Comparison of ENCODE assay signal across 8 cellular contexts in the genomic region with DNA sequence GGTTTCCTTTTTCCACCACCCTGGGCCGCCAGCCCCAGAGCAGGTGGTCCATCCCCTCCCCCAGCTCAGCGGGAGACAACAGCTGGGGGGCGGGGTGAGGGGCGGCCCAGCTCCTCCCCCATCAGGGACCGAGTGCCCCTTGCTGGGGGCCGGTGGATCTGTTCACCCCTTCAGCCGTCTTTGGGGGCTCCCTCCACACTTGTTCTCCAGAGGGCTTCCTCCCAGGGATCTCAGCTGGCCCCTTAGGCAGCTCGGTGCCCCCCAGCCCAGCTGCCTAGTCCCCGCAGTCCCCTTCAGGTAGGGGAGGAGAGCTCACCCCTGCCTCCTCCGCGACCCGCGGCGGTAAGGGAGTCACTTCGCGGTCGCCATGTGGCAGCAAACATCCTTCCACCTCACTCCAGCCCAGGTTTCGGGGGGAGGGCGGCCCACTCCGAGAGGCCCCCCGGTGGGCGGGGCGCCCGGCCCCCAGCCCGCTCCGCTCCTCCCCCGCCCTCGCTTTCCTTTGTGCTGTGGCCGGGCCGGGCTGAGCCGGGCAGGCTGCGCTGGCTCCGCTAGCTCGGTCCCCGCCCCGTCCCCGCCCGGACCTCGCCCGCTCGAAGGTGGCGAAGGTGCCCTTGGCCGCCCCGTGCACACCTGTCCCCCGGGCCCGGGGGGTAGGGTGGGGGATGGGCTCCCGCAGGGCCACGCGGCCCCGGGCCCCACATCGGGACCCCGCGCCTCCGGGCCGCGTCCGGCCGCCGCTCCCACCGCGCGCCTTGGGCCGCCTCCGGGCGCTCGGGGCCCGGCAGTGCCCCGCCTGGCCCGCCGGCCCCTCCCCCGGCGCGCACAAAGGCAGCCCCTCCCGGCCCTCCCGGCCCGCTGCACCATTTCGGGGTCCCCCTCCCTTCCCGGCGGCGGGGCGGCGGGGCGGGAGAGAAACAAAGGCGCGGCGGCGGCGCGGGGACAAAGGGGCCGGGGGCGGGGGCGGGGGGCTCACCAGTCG. TPM values are rescaled to one million over a fixed set of nuclear protein-coding genes. Genes with fewer than 3 reads are reported as not detected.
DNase-seq lines count a peak whose midpoint lies in the region; ATAC-seq and TF ChIP-seq lines count a peak whose summit lies in the region.

No MANE protein-coding gene starts in this region.

- peak; percentile 85 for DNase-seq in 8988T
- no peak for DNase-seq in LNCaP clone FGC (ENCODE audit: low read depth)
- peak; percentile 43 to 58 for DNase-seq in activated CD8-positive, alpha-beta memory T cell treated with anti-CD3 and anti-CD28 coated beads for 4 hours (ENCODE audit: low read depth in 2 of 2)
- DNase-seq in GF-D8 (lab: John Stamatoyannopoulos, UW) = no peak
- no peak for DNase-seq in SW480 (ENCODE audit: low spot score)

- peaks cover 9 to 21% of the 10 kb centered on the region in 2 donors for H3K4me1 ChIP-seq in esophagus (ENCODE audit: control insufficient read depth in 2 of 2, insufficient read depth in 2 of 2, low read length in 1 of 2)
- H3K4me1 ChIP-seq in neuron (ENCODE audit: insufficient read depth, low read length) = peaks cover 55% of the 10 kb centered on the region

- no peak for TF ChIP-seq CTCF in LNCaP clone FGC (IDR thresholded peaks at IDR 0.05; ENCODE audit: control insufficient read depth, extremely low read depth, insufficient read depth)

- peak overlapping the region; percentile 43 to 72 for H3K27ac ChIP-seq in esophagus (ENCODE audit: low read depth in 2 of 2, low read length in 1 of 2)

- H2AFZ ChIP-seq in neuron (ENCODE audit: low read depth, low read length) = no peak overlapping the region

- ATAC-seq in GM18907 (IDR thresholded peaks at IDR 0.05; ENCODE audit: unreplicated experiment) = peak; percentile 43

- H3K4me3 ChIP-seq in LNCaP clone FGC (ENCODE audit: low read depth, low read length) = peak overlapping the region; percentile 81
- peak overlapping the region; percentile 52 to 63 for H3K4me3 ChIP-seq in esophagus (ENCODE audit: low read depth in 1 of 2, low read length in 2 of 2)
- peak overlapping the region; percentile 84 for H3K4me3 ChIP-seq in neuron (ENCODE audit: low read length)

- no peaks in the 10 kb centered on the region for H3K36me3 ChIP-seq in esophagus (ENCODE audit: control insufficient read depth in 2 of 2, insufficient read depth in 2 of 2, low read length in 1 of 2)
- H3K36me3 ChIP-seq in neuron (ENCODE audit: insufficient read depth, low read length) = peaks cover 25% of the 10 kb centered on the region

- no peaks in the 10 kb centered on the region for H3K9me3 ChIP-seq in esophagus (ENCODE audit: control insufficient read depth in 2 of 2, insufficient read depth in 1 of 2, low read depth in 1 of 2, low read length in 1 of 2)
- H3K9me3 ChIP-seq in neuron (ENCODE audit: low read length) = no peaks in the 10 kb centered on the region

- H3K27me3 ChIP-seq in esophagus (ENCODE audit: control insufficient read depth in 1 of 2, insufficient read depth in 2 of 2, low read length in 2 of 2) = no peaks in the 10 kb centered on the region
- no peaks in the 10 kb centered on the region for H3K27me3 ChIP-seq in neuron (ENCODE audit: insufficient read depth, low read length)

- WGBS in esophagus, 2 donors = 1 to 2% methylated on average over 41 to 93 of the region's 93 CpGs

RNA-seq across cellular contexts. Expression of gene DBN1, which starts 0.7 kb away (rescaled TPM):
- 10 to 100 TPM; 18.2 to 24.7 TPM for polyA plus RNA-seq in esophagus

RNA-seq across cellular contexts. Expression of gene PDLIM7, which starts 24.7 kb away (rescaled TPM):
- 100 to 1,000 TPM in 1 of 2 donors, 10 to 100 TPM in 1; 65.4 to 102 TPM for polyA plus RNA-seq in esophagus

RNA-seq across cellular contexts. Expression of gene PRR7, which starts 26.1 kb away (rescaled TPM):
- polyA plus RNA-seq in esophagus = 1 to 10 TPM; 2.0 to 4.9 TPM

RNA-seq across cellular contexts. Expression of gene DOK3, which starts 36.9 kb away (rescaled TPM):
- polyA plus RNA-seq in esophagus = 1 to 10 TPM; 2.4 to 5.1 TPM

RNA-seq across cellular contexts. Expression of gene DDX41, which starts 44.0 kb away (rescaled TPM):
- polyA plus RNA-seq in esophagus = 10 to 100 TPM; 57.0 to 73.8 TPM

Comparison
In these comparisons a context has a peak if more than half of its experiments do, and no peak if none do; other contexts are left out.
1. DNase-seq: peak in 8988T (single experiment) and activated CD8-positive, alpha-beta memory T cell treated with anti-CD3 and anti-CD28 coated beads for 4 hours (2 of 2); none in LNCaP clone FGC (single experiment), GF-D8 (single experiment) and SW480 (single experiment).
2. Peak in every context shown above with its lines, with median percentiles within 50 percentile points of each other: H3K4me3 ChIP-seq.